Comparison of ENCODE assay signal across 6 cellular contexts in genomic region chr7:127039541-127039940, GRCh38.
"Had no signal": no experiment of that assay in that cellular context is flagged by ENCODE, and none has a peak within 500 bp of the region (broad histone marks: within the 10 kb centered on the region; RNA-seq: fewer than 3 reads in every experiment).

No MANE protein-coding gene starts in this region.

- DNase-seq: GOT3, H9, HCEC 1CT, KBM-7 had no signal

- FAIRE-seq: H54, HepG2 had no signal
